In the genomic region with DNA sequence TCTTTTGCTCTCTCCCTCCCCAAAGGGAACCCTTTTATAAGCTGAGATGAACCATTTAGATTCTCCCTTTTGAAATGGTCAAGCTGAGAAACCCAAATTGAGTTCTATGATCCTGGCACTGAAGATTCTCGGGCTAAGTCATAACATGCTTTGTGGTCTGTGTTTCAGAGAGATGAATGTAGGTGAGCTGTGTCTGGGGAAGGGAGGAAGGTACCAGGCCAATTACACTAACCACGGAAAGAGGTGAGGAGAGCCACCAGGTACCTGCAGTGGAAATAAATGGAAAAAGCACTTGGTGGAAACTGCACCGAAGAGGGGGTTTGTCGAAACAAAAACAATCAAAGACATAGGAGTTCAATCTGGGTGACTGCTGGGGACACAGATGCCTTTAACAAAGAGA, we compare ENCODE assay signal across 9 cellular contexts. TPM values are rescaled to one million over a fixed set of nuclear protein-coding genes. Genes with fewer than 3 reads are reported as not detected.
DNase-seq lines count a peak whose midpoint lies in the region; ATAC-seq and TF ChIP-seq lines count a peak whose summit lies in the region.
"Had no signal": no experiment of that assay in that cellular context is flagged by ENCODE, and none has a peak within 500 bp of the region (broad histone marks: within the 10 kb centered on the region; RNA-seq: fewer than 3 reads in every experiment).

No MANE protein-coding gene starts in this region.

- H3K36me3 Mint-ChIP-seq in activated CD8-positive, alpha-beta T cell treated with anti-CD3 and anti-CD28 coated beads for 36 hours (ENCODE audit: low read depth), result peaks cover 21% of the 10 kb centered on the region

- ATAC-seq in activated CD8-positive, alpha-beta T cell treated with anti-CD3 and anti-CD28 coated beads for 36 hours, result peak; percentile 14
- ATAC-seq in GM19397 (IDR thresholded peaks at IDR 0.05; ENCODE audit: unreplicated experiment), result no peak

- H3K36me3 ChIP-seq in BLaER1, result peaks cover 17% of the 10 kb centered on the region
- H3K36me3 ChIP-seq in GM23248 (ENCODE audit: low read depth), result 0 out of 2 replicates have a peak, but pooled peaks cover 14% of the 10 kb centered on the region
- H3K36me3 ChIP-seq in muscle layer of colon (ENCODE audit: insufficient read depth, low read length), result peaks cover under 1% of the 10 kb centered on the region

- peaks cover 39% of the 10 kb centered on the region for H3K4me1 ChIP-seq in BLaER1
- peaks cover 39% of the 10 kb centered on the region for H3K4me1 ChIP-seq in GM23248 (ENCODE audit: insufficient read depth)
- H3K4me1 ChIP-seq in muscle layer of colon (ENCODE audit: insufficient read depth, low read length), result peaks cover 39% of the 10 kb centered on the region

- H3K4me3 ChIP-seq in BLaER1 (no peak overlapping the region), GM23248 (no peak overlapping the region), muscle layer of colon (ENCODE audit: low read depth in 1 of 2, low read length in 2 of 2) (peak overlapping the region in 1 of 2 donors; percentile 92)

- H3K79me2 ChIP-seq in GM23248 (ENCODE audit: insufficient read depth), result peaks cover 40% of the 10 kb centered on the region

- H3K27ac ChIP-seq in BLaER1 (no peak overlapping the region), GM23248 (peak overlapping the region; percentile 83), muscle layer of colon (ENCODE audit: low read depth, low read length) (peak overlapping the region; percentile 81)

- no peak for TF ChIP-seq CTCF in activated CD8-positive, alpha-beta T cell treated with anti-CD3 and anti-CD28 coated beads for 36 hours (IDR thresholded peaks at IDR 0.05)

- intact Hi-C loops in activated CD8-positive, alpha-beta T cell treated with anti-CD3 and anti-CD28 coated beads for 36 hours (cut with micrococcal nuclease), result loop anchor here (5.0 to 10.0 kb wide), 2 partner anchors 119 to 1089 kb away; partner anchors contain the start of genes AP1S3 and DOCK10

- no peaks in the 10 kb centered on the region for H3K9me2 ChIP-seq in GM23248 (ENCODE audit: insufficient read depth)

- no peak for DNase-seq in GM23248
- DNase-seq in activated CD8-positive, alpha-beta T cell treated with anti-CD3 and anti-CD28 coated beads for 36 hours, result peak; percentile 25
- DNase-seq in NK-92 (lab: John Stamatoyannopoulos, UW; ENCODE audit: unreplicated experiment), result no peak
- no peak for DNase-seq in DMS53 treated with DMSO at 0.1 percent for 48 hours (lab: John Stamatoyannopoulos, UW; ENCODE audit: unreplicated experiment)
- DNase-seq in NCI-H1417 (lab: John Stamatoyannopoulos, UW), result no peak
- DNase-seq: NCI-H510A treated with DMSO at 0.1 percent for 48 hours had no signal

- H3K4me2 ChIP-seq in BLaER1 (peak overlapping the region; percentile 74), GM23248 (ENCODE audit: unreplicated experiment) (no peak overlapping the region)

- no peaks in the 10 kb centered on the region for H3K27me3 ChIP-seq in BLaER1
- H3K27me3 ChIP-seq in GM23248 (replicated peaks; ENCODE audit: insufficient read depth), result no peaks in the 10 kb centered on the region
- no peaks in the 10 kb centered on the region for H3K27me3 ChIP-seq in muscle layer of colon (ENCODE audit: control insufficient read depth in 1 of 2, insufficient read depth in 2 of 2, low read length in 2 of 2)

- H3F3A ChIP-seq in GM23248 (ENCODE audit: insufficient read depth), result peaks cover 14% of the 10 kb centered on the region; the same call in 1 of the 2 replicates

- in situ Hi-C loops in GM23248 (cut with MboI), result no loop called here

- H3K27me3 Mint-ChIP-seq in activated CD8-positive, alpha-beta T cell treated with anti-CD3 and anti-CD28 coated beads for 36 hours, result no peaks in the 10 kb centered on the region

- CTCF ChIA-PET in activated CD8-positive, alpha-beta T cell treated with anti-CD3 and anti-CD28 coated beads for 36 hours (lab: Charles Lee), result interaction anchor here (1.0 to 2.2 kb wide), 3 partner anchors 9 to 38 kb away, joined by 3 to 21 read pairs (median 3); no protein-coding TSS in a partner anchor

- peak overlapping the region; percentile 66 for H3K27ac Mint-ChIP-seq in activated CD8-positive, alpha-beta T cell treated with anti-CD3 and anti-CD28 coated beads for 36 hours

- H3K9ac ChIP-seq in BLaER1 (no peak overlapping the region), GM23248 (peak overlapping the region; percentile 91), muscle layer of colon (ENCODE audit: low read length) (no peak overlapping the region)

- peak overlapping the region; percentile 46 for H3K4me3 Mint-ChIP-seq in activated CD8-positive, alpha-beta T cell treated with anti-CD3 and anti-CD28 coated beads for 36 hours

- H3K4me1 Mint-ChIP-seq in activated CD8-positive, alpha-beta T cell treated with anti-CD3 and anti-CD28 coated beads for 36 hours (ENCODE audit: low read depth), result peaks cover 68% of the 10 kb centered on the region

- no peaks in the 10 kb centered on the region for H3K9me3 ChIP-seq in BLaER1
- no peaks in the 10 kb centered on the region for H3K9me3 ChIP-seq in GM23248 (ENCODE audit: low read depth)
- H3K9me3 ChIP-seq in muscle layer of colon (ENCODE audit: low read length), result no peaks in the 10 kb centered on the region

- no peaks in the 10 kb centered on the region for H3K9me3 Mint-ChIP-seq in activated CD8-positive, alpha-beta T cell treated with anti-CD3 and anti-CD28 coated beads for 36 hours

- peak overlapping the region; percentile 89 for H2AFZ ChIP-seq in GM23248

- H4K20me1 ChIP-seq in BLaER1 (peaks cover 34% of the 10 kb centered on the region), GM23248 (ENCODE audit: insufficient read depth) (no peaks in the 10 kb centered on the region)

- WGBS in GM23248 (ENCODE audit: low coverage in 1 of 2, low lambda C conversion rate in 2 of 2, missing lambda C conversion rate in 2 of 2), 2 experiments, result 73 to 78% methylated on average over 4 of the region's 4 CpGs

- POLR2A ChIA-PET in activated CD8-positive, alpha-beta T cell treated with anti-CD3 and anti-CD28 coated beads for 36 hours (lab: Charles Lee), result interaction anchor here (1.5 to 7.1 kb wide), 2 partner anchors 13 to 26 kb away, joined by 6 to 84 read pairs; partner anchors contain the start of gene WDFY1

RNA-seq across cellular contexts. Expression of gene MRPL44, which starts 1.0 kb away (rescaled TPM):
- total RNA-seq in GM23248 (2014; rRNA removed; shearing (Covaris generic)), result 34.4 and 34.9 TPM in 2 replicates
- 24.1 and 27.8 TPM in 2 replicates for polyA plus RNA-seq in GM23248 (2016; fragmentation: Nextera tagmentation; extraction: Ambion mirVana)
- total RNA-seq in activated CD8-positive, alpha-beta T cell treated with anti-CD3 and anti-CD28 coated beads for 36 hours, result 10 to 100 TPM; 37.8 to 40.4 TPM

RNA-seq across cellular contexts. Expression of gene WDFY1, which starts 11.1 kb away (rescaled TPM):
- total RNA-seq in GM23248 (2014; rRNA removed; shearing (Covaris generic)), result 76.9 and 81.2 TPM in 2 replicates
- 60.6 and 65.1 TPM in 2 replicates for polyA plus RNA-seq in GM23248 (2016; fragmentation: Nextera tagmentation; extraction: Ambion mirVana)
- total RNA-seq in activated CD8-positive, alpha-beta T cell treated with anti-CD3 and anti-CD28 coated beads for 36 hours, result 10 to 100 TPM; 20.8 to 23.1 TPM
